In genomic region chr11:107969219-107969618, GRCh38 we compare ENCODE assay signal across 1 cellular context.
TF ChIP-seq lines count a peak whose summit lies in the region.

No MANE protein-coding gene starts in this region.

TF ChIP-seq in HepG2, 621 proteins besides CTCF, POLR2A, EP300 and RAD21:
- TF ChIP-seq HHEX (CRISPR knock-in tag; IDR thresholded peaks at IDR 0.05): no peak
- TF ChIP-seq ZNF101 (CRISPR knock-in tag; IDR thresholded peaks at IDR 0.05; ENCODE audit: borderline replicate concordance, low read depth): no peak
